1 cellular context compared by ENCODE assay signal in the genomic region with DNA sequence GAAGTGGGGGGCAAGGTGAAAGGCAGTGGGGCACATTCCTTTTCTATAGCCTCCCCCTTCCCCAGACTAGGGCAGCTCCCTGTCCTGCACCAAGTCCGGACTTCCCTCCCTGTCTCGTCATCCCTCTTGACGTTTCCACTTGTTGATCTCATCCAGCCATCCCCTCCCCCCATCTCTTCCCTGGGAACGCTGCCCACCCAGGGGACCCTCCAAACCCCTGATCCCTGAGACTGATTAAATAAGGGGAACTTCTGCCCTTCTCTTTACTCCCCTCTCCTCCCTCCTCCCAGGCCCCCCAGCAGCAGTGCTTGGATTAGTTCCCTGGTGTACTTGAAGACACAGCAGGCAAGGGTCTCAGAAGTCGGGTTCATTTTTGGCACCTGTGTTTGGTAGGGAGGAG.
TF ChIP-seq lines count a peak whose summit lies in the region.

No MANE protein-coding gene starts in this region.

TF ChIP-seq in SK-N-SH treated with all-trans-retinoic acid at 6 μM for 48 hours, 23 proteins besides CTCF, POLR2A, EP300 and RAD21:
- TF ChIP-seq RARB (CRISPR knock-in tag; IDR thresholded peaks at IDR 0.05), result no peak
- TF ChIP-seq ISL1 (CRISPR knock-in tag; IDR thresholded peaks at IDR 0.05), result no peak
- TF ChIP-seq ZNF70 (CRISPR knock-in tag; IDR thresholded peaks at IDR 0.05), result no peak
- no peak for TF ChIP-seq BACH2 (CRISPR knock-in tag; IDR thresholded peaks at IDR 0.05; ENCODE audit: borderline replicate concordance)
- TF ChIP-seq, protein P1, sequence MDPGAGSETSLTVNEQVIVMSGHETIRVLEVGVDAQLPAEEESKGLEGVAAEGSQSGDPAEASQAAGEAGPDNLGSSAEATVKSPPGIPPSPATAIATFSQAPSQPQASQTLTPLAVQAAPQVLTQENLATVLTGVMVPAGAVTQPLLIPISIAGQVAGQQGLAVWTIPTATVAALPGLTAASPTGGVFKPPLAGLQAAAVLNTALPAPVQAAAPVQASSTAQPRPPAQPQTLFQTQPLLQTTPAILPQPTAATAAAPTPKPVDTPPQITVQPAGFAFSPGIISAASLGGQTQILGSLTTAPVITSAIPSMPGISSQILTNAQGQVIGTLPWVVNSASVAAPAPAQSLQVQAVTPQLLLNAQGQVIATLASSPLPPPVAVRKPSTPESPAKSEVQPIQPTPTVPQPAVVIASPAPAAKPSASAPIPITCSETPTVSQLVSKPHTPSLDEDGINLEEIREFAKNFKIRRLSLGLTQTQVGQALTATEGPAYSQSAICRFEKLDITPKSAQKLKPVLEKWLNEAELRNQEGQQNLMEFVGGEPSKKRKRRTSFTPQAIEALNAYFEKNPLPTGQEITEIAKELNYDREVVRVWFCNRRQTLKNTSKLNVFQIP (CRISPR knock-in tag; IDR thresholded peaks at IDR 0.05; ENCODE audit: borderline replicate concordance, low read depth), result no peak
- TF ChIP-seq ZNF8 (CRISPR knock-in tag; IDR thresholded peaks at IDR 0.05), result no peak
- no peak for TF ChIP-seq OSR1 (CRISPR knock-in tag; IDR thresholded peaks at IDR 0.05)
